ENCODE assay signal across 8 cellular contexts in the genomic region with DNA sequence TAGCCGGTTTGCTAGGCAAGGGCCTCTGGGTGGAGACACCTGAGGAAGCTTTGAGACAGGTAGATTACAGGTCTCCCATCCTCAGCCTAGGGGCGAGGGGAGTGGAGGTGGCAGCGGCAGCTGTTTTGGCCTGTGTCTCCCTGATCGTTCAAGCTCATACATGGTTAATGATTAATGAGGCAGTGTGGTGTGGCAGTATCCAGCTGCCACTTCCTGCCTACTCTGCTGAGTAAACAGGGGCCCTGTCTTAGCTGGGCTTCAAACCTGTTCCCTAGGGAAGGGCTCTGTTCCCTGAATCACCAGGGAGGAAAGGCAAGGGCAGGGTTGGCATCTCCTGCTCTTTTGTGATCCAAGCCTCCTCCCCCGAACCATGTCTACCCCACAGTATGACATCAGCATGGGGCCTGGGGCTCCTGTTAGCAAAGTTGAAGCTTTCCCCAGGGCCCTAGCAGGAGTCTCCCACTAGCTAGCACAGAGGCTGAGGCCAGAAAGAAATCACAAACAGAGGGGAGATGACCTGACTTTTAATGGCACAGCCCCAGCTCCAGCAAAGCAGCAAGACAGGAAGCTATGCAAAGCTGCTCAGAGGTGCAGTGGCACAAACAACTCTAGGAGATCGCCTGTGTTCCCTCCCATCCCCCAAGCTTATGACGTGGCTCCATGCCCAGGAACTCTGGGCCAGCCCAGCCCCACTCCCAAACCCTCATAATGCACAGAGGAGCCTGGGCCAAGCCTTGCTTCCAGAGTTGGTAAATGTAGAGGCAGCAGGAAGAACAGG. TPM values are rescaled to one million over a fixed set of nuclear protein-coding genes. Genes with fewer than 3 reads are reported as not detected.
DNase-seq lines count a peak whose midpoint lies in the region; ATAC-seq and TF ChIP-seq lines count a peak whose summit lies in the region.

No MANE protein-coding gene starts in this region.

- H3K27me3 Mint-ChIP-seq in T-helper 1 cell treated with Interleukin-12 subunit alpha and Interleukin-12 subunit beta and Interleukin-4 antibody, amounts not matched to agents 30 μg/mL and 1 μg/mL, for 36 hours (ENCODE audit: low read depth) = no peaks in the 10 kb centered on the region

- peaks cover 63% of the 10 kb centered on the region for H3K36me3 Mint-ChIP-seq in T-helper 1 cell treated with Interleukin-12 subunit alpha and Interleukin-12 subunit beta and Interleukin-4 antibody, amounts not matched to agents 30 μg/mL and 1 μg/mL, for 36 hours (ENCODE audit: low read depth)

- H3K9ac ChIP-seq in MM.1S (ENCODE audit: low read length) = peak overlapping the region; percentile 56; the same call in 1 of the 2 replicates

- DNase-seq in GDM1 (lab: John Stamatoyannopoulos, UW) (peak; percentile 18), MM.1S (peak; percentile 75), cerebellum (ENCODE audit: low spot score) (peak; percentile 10), left kidney (ENCODE audit: low read depth, low spot score) (peak; percentile 89)
- DNase-seq in stimulated activated naive CD4-positive, alpha-beta T cell treated with Interleukin-2 at 50 U/mL for 16 hours (lab: John Stamatoyannopoulos, UW) = peak; percentile 11

- H3K79me2 ChIP-seq in MM.1S (ENCODE audit: low read length) = peaks cover 68% of the 10 kb centered on the region

- peaks cover 68% of the 10 kb centered on the region for H3K4me1 Mint-ChIP-seq in T-helper 1 cell treated with Interleukin-12 subunit alpha and Interleukin-12 subunit beta and Interleukin-4 antibody, amounts not matched to agents 30 μg/mL and 1 μg/mL, for 36 hours (ENCODE audit: low read depth)

- no peak overlapping the region; the same call in 1 of the 2 replicates for H3K4me3 ChIP-seq in MM.1S (ENCODE audit: low read length)

- H3K27ac ChIP-seq in MM.1S (ENCODE audit: low read length) = peak overlapping the region; percentile 89

- H3K4me3 Mint-ChIP-seq in T-helper 1 cell treated with Interleukin-12 subunit alpha and Interleukin-12 subunit beta and Interleukin-4 antibody, amounts not matched to agents 30 μg/mL and 1 μg/mL, for 36 hours = peak overlapping the region; percentile 99

- H3K27me3 ChIP-seq in MM.1S (replicated peaks; ENCODE audit: insufficient read depth, low read length) = no peaks in the 10 kb centered on the region

- no peak for TF ChIP-seq CTCF in MM.1S (IDR thresholded peaks at IDR 0.05; ENCODE audit: low read length)

- no peaks in the 10 kb centered on the region for H3K9me3 Mint-ChIP-seq in T-helper 1 cell treated with Interleukin-12 subunit alpha and Interleukin-12 subunit beta and Interleukin-4 antibody, amounts not matched to agents 30 μg/mL and 1 μg/mL, for 36 hours

- peaks cover 60% of the 10 kb centered on the region for H3K4me1 ChIP-seq in MM.1S (ENCODE audit: low read length)

- 0 out of 2 replicates have a peak, but pooled peaks cover 6% of the 10 kb centered on the region for H3K36me3 ChIP-seq in MM.1S (replicated peaks; ENCODE audit: insufficient read depth, low read length)

- H3K27ac Mint-ChIP-seq in T-helper 1 cell treated with Interleukin-12 subunit alpha and Interleukin-12 subunit beta and Interleukin-4 antibody, amounts not matched to agents 30 μg/mL and 1 μg/mL, for 36 hours = peak overlapping the region; percentile 94

- ATAC-seq in GM21737 (IDR thresholded peaks at IDR 0.05; ENCODE audit: unreplicated experiment) (peak; percentile 41), GM21367 (IDR thresholded peaks at IDR 0.05; ENCODE audit: unreplicated experiment) (no peak)

- H4K20me1 ChIP-seq in MM.1S (ENCODE audit: insufficient read depth, low read length) = no peaks in the 10 kb centered on the region

- peaks cover 41% of the 10 kb centered on the region for H3F3A ChIP-seq in MM.1S (ENCODE audit: insufficient read depth, low read length)

- H3K9me2 ChIP-seq in MM.1S (replicated peaks; ENCODE audit: insufficient read depth, low read length) = no peaks in the 10 kb centered on the region

- H3K9me3 ChIP-seq in MM.1S (replicated peaks; ENCODE audit: insufficient read depth, low read length) = no peaks in the 10 kb centered on the region

- no peak overlapping the region for H2AFZ ChIP-seq in MM.1S (ENCODE audit: low read length)

- H3K4me2 ChIP-seq in MM.1S (ENCODE audit: low read depth, low read length) = peak overlapping the region; percentile 69

RNA-seq across cellular contexts. Expression of gene TUBA4B, which starts 3.7 kb away (rescaled TPM):
- total RNA-seq in cerebellum = not detected

RNA-seq across cellular contexts. Expression of gene STK16, which starts 4.1 kb away (rescaled TPM):
- total RNA-seq in cerebellum = 12.1 TPM

RNA-seq across cellular contexts. Expression of gene GLB1L, which starts 4.1 kb away (rescaled TPM):
- total RNA-seq in cerebellum = 4.4 TPM

RNA-seq across cellular contexts. Expression of gene TUBA4A, which starts 4.3 kb away (rescaled TPM):
- 4.3 TPM for total RNA-seq in cerebellum

RNA-seq across cellular contexts. Expression of gene ANKZF1, which starts 19.8 kb away (rescaled TPM):
- total RNA-seq in cerebellum = 43.7 TPM

Comparison
In these comparisons a context has a peak if more than half of its experiments do, and no peak if none do; other contexts are left out.
1. DNase-seq: peak in every context shown above with its lines; median percentile 89 in left kidney; 75 in MM.1S; 18 in GDM1; 11 in stimulated activated naive CD4-positive, alpha-beta T cell treated with Interleukin-2 at 50 U/mL for 16 hours; 10 in cerebellum.